In genomic region chr14:61602733-61603077, GRCh38 we compare ENCODE assay signal across 12 cellular contexts.
DNase-seq lines count a peak whose midpoint lies in the region; TF ChIP-seq lines count a peak whose summit lies in the region.
"Had no signal": no experiment of that assay in that cellular context is flagged by ENCODE, and none has a peak within 500 bp of the region (broad histone marks: within the 10 kb centered on the region; RNA-seq: fewer than 3 reads in every experiment).

No MANE protein-coding gene starts in this region.

- peak overlapping the region; percentile 91 for H2AFZ ChIP-seq in OCI-LY7 (ENCODE audit: low read length)

- H3K27ac ChIP-seq in HUES48 (ENCODE audit: low read depth, low read length) = peak overlapping the region; percentile 58
- no peak overlapping the region for H3K27ac ChIP-seq in OCI-LY7 (ENCODE audit: low read depth, low read length, poor library complexity, severe bottlenecking)
- H3K27ac ChIP-seq in spleen = peak overlapping the region in 7 of 8 donors; percentile 28 to 87 (median 64)
- H3K27ac ChIP-seq: gastroesophageal sphincter, uterus had no signal

- peaks cover 40% of the 10 kb centered on the region for H3K4me1 ChIP-seq in HUES48 (ENCODE audit: control insufficient read depth, insufficient read depth, low read length)
- peaks cover 49% of the 10 kb centered on the region for H3K4me1 ChIP-seq in OCI-LY7 (ENCODE audit: insufficient read depth, low read length, poor library complexity, severe bottlenecking)
- peaks cover 16 to 56% (median 24%) of the 10 kb centered on the region in 6 donors for H3K4me1 ChIP-seq in spleen
- H3K4me1 ChIP-seq: uterus had no signal

- no peaks in the 10 kb centered on the region for H3K27me3 ChIP-seq in HUES48 (ENCODE audit: control insufficient read depth, insufficient read depth, low read length)
- H3K27me3 ChIP-seq in spleen (replicated peaks in 1 of 7) = no peaks in the 10 kb centered on the region
- H3K27me3 ChIP-seq: gastroesophageal sphincter, uterus had no signal

- POLR2A ChIA-PET in OCI-LY7 (lab: Charles Lee) = interaction anchor here (0.9 to 1.2 kb wide), 4 partner anchors 9 to 79 kb away, joined by 3 to 4 read pairs (median 3); no protein-coding TSS in a partner anchor

- H3K9ac ChIP-seq in HUES48 (ENCODE audit: low read depth, low read length) = no peak overlapping the region

- DNase-seq in OCI-LY7 (ENCODE audit: low spot score) (no peak), islet precursor cell (peak; percentile 77), spleen (no peak), posterior vena cava (ENCODE audit: low spot score) (no peak), ACHN (no peak), DMS153 (lab: John Stamatoyannopoulos, UW) (no peak)
- DNase-seq: activated CD4-positive, alpha-beta T cell treated with anti-CD3 and anti-CD28 coated beads for 36 hours; NCI-H2029 treated with DMSO at 0.1 percent for 48 hours; right cardiac atrium; uterus had no signal

- 57 to 93% (median 69%) methylated on average over 1 of the region's 1 CpG for WGBS in spleen, 5 donors

- H3K79me2 ChIP-seq in OCI-LY7 (ENCODE audit: insufficient read depth, low read depth, low read length) = no peaks in the 10 kb centered on the region

- in situ Hi-C loops in ACHN (cut with HindIII; ENCODE audit: low pct_ligation_motif_present, low pct_unique_long_range_greater_than_20kb, low sequenced_read_pairs) = no loop called here

- H3K4me3 ChIP-seq in HUES48 (ENCODE audit: low read depth, low read length) = no peak overlapping the region
- H3K4me3 ChIP-seq in OCI-LY7 (ENCODE audit: low read depth, low read length, poor library complexity, severe bottlenecking) = no peak overlapping the region
- H3K4me3 ChIP-seq in spleen = peak overlapping the region in 1 of 8 donors; percentile 27
- H3K4me3 ChIP-seq: gastroesophageal sphincter, uterus had no signal

- peak overlapping the region; percentile 49 for H3K4me2 ChIP-seq in OCI-LY7 (ENCODE audit: low read length)

- no peaks in the 10 kb centered on the region for H3K9me2 ChIP-seq in OCI-LY7 (ENCODE audit: insufficient read depth, low read length)

- H3K9me3 ChIP-seq in HUES48 (ENCODE audit: control insufficient read depth, insufficient read depth, low read length) (no peaks in the 10 kb centered on the region), OCI-LY7 (ENCODE audit: low read length) (no peaks in the 10 kb centered on the region), spleen (no peaks in the 10 kb centered on the region)
- H3K9me3 ChIP-seq: gastroesophageal sphincter, uterus had no signal

- H3K36me3 ChIP-seq in HUES48 (ENCODE audit: control insufficient read depth, insufficient read depth, low read length) (no peaks in the 10 kb centered on the region), OCI-LY7 (ENCODE audit: insufficient read depth, low read length) (no peaks in the 10 kb centered on the region; the same call in 1 of the 2 replicates), spleen (no peaks in the 10 kb centered on the region)
- H3K36me3 ChIP-seq: gastroesophageal sphincter, uterus had no signal

- no TSS peak for BruUV-seq in OCI-LY7 (replicated peaks; lab: Mats Ljungman, UMichigan)

- TF ChIP-seq CTCF in OCI-LY7 (conservative IDR thresholded peaks at IDR 0.05; ENCODE audit: low read length) = no peak
- TF ChIP-seq CTCF in spleen (IDR thresholded peaks at IDR 0.05 in 8 of 11, conservative IDR thresholded peaks at IDR 0.05 in 3 of 11) = no peak

- no peak for TF ChIP-seq POLR2A in spleen (IDR thresholded peaks at IDR 0.05)

- CTCF ChIA-PET in OCI-LY7 (lab: Charles Lee; ENCODE audit: unreplicated experiment) = no interaction called here

- intact Hi-C loops in OCI-LY7 (cut with micrococcal nuclease; ENCODE audit: unreplicated experiment) = no loop called here
- intact Hi-C loops in spleen (cut with DNase I; ENCODE audit: low total_unique reads) = no loop called here
- intact Hi-C loops in posterior vena cava (cut with DNase I) = no loop called here

- no peaks in the 10 kb centered on the region for H4K20me1 ChIP-seq in OCI-LY7 (ENCODE audit: insufficient read depth, low read length)
